11 cellular contexts compared by ENCODE assay signal in genomic region chr1:40636777-40637176, GRCh38.
"Had no signal": no experiment of that assay in that cellular context is flagged by ENCODE, and none has a peak within 500 bp of the region (broad histone marks: within the 10 kb centered on the region; RNA-seq: fewer than 3 reads in every experiment).

No MANE protein-coding gene starts in this region.

- H3K9me3 Mint-ChIP-seq: activated CD4-positive, alpha-beta T cell treated with anti-CD3 and anti-CD28 coated beads, Interleukin-2, amount 10 ng/mL, durations not matched to agents 7 days and 5 days; activated naive CD4-positive, alpha-beta T cell treated with anti-CD3 and anti-CD28 coated beads, Interleukin-2, amount 10 ng/mL, durations not matched to agents 7 days and 5 days; T-helper 1 cell treated with Interleukin-12 subunit alpha and Interleukin-12 subunit beta and Interleukin-4 antibody, amounts not matched to agents 30 μg/mL and 1 μg/mL, for 36 hours had no signal

- H3K27ac ChIP-seq: stomach had no signal

- H3K4me3 Mint-ChIP-seq: activated CD4-positive, alpha-beta T cell treated with anti-CD3 and anti-CD28 coated beads, Interleukin-2, amount 10 ng/mL, durations not matched to agents 7 days and 5 days; activated naive CD4-positive, alpha-beta T cell treated with anti-CD3 and anti-CD28 coated beads, Interleukin-2, amount 10 ng/mL, durations not matched to agents 7 days and 5 days; naive thymus-derived CD8-positive, alpha-beta T cell; T-helper 1 cell treated with Interleukin-12 subunit alpha and Interleukin-12 subunit beta and Interleukin-4 antibody, amounts not matched to agents 30 μg/mL and 1 μg/mL, for 36 hours had no signal

- ATAC-seq: naive thymus-derived CD8-positive, alpha-beta T cell had no signal

- DNase-seq: activated CD4-positive, alpha-beta T cell treated with anti-CD3 and anti-CD28 coated beads, Interleukin-2, amount 10 ng/mL, durations not matched to agents 7 days and 5 days; activated CD4-positive, CD25-positive, alpha-beta regulatory T cell; activated CD8-positive, alpha-beta memory T cell treated with anti-CD3 and anti-CD28 coated beads for 24 hours; activated naive CD4-positive, alpha-beta T cell treated with anti-CD3 and anti-CD28 coated beads, Interleukin-2, amount 10 ng/mL, durations not matched to agents 7 days and 5 days; dermis blood vessel endothelial cell; hippocampal formation; naive thymus-derived CD8-positive, alpha-beta T cell; stimulated activated CD4-positive, alpha-beta T cell treated with anti-CD3 and anti-CD28 coated beads, Interleukin-4, amount 100 ng/mL, for 1 hour; stimulated activated CD8-positive, alpha-beta memory T cell treated with anti-CD3 and anti-CD28 coated beads, Interleukin-4, amount 100 ng/mL, for 48 hours; stomach had no signal

- H3K27me3 Mint-ChIP-seq: activated CD4-positive, alpha-beta T cell treated with anti-CD3 and anti-CD28 coated beads, Interleukin-2, amount 10 ng/mL, durations not matched to agents 7 days and 5 days; naive thymus-derived CD8-positive, alpha-beta T cell had no signal

- H3K27me3 ChIP-seq: stomach had no signal

- H3K4me3 ChIP-seq: stomach had no signal

- H3K9me3 ChIP-seq: stomach had no signal

- H3K27ac Mint-ChIP-seq: activated CD4-positive, alpha-beta T cell treated with anti-CD3 and anti-CD28 coated beads, Interleukin-2, amount 10 ng/mL, durations not matched to agents 7 days and 5 days; activated naive CD4-positive, alpha-beta T cell treated with anti-CD3 and anti-CD28 coated beads, Interleukin-2, amount 10 ng/mL, durations not matched to agents 7 days and 5 days; naive thymus-derived CD8-positive, alpha-beta T cell; T-helper 1 cell treated with Interleukin-12 subunit alpha and Interleukin-12 subunit beta and Interleukin-4 antibody, amounts not matched to agents 30 μg/mL and 1 μg/mL, for 36 hours had no signal
